In genomic region chr7:128531955-128532478, GRCh38 we compare ENCODE assay signal across 8 cellular contexts. TPM values are rescaled to one million over a fixed set of nuclear protein-coding genes. Genes with fewer than 3 reads are reported as not detected.
DNase-seq lines count a peak whose midpoint lies in the region; ATAC-seq and TF ChIP-seq lines count a peak whose summit lies in the region.
"Not testable (repeated sequence)": the region's sequence is repeated elsewhere in the genome, so short reads cannot be mapped to it uniquely, and the experiment has no call there.

No MANE protein-coding gene starts in this region.

- intact Hi-C loops in Panc1 (cut with micrococcal nuclease; ENCODE audit: unreplicated experiment); upper lobe of right lung (cut with DNase I): not testable (repeated sequence)

- in situ Hi-C loops in Panc1 (cut with HindIII; ENCODE audit: low pct_unique_long_range_greater_than_20kb, low sequenced_read_pairs) = not testable (repeated sequence)

- not testable (repeated sequence) for H3K36me3 Mint-ChIP-seq in activated T-cell treated with anti-CD3 and anti-CD28 coated beads, Interleukin-2, amount 50 U/mL, for 4 hours (ENCODE audit: insufficient read depth)

- H3K36me3 ChIP-seq in Panc1 (ENCODE audit: control insufficient read depth, insufficient read depth, low read length); kidney epithelial cell (ENCODE audit: control insufficient read depth, insufficient read depth, low read length): not testable (repeated sequence)
- H3K36me3 ChIP-seq in upper lobe of right lung = peaks cover 25% of the 10 kb centered on the region

- BruUV-seq in Panc1 (replicated peaks; lab: Mats Ljungman, UMichigan) = not testable (repeated sequence)

- H3K9me3 Mint-ChIP-seq in activated T-cell treated with anti-CD3 and anti-CD28 coated beads, Interleukin-2, amount 50 U/mL, for 4 hours = not testable (repeated sequence)

- H3K4me3 ChIP-seq in GM08714 (ENCODE audit: low read length) (peak overlapping the region; percentile 93), Panc1 (ENCODE audit: low read depth in 2 of 2, low read length in 2 of 2) (peak overlapping the region; percentile 69 to 82), kidney epithelial cell (ENCODE audit: low read depth, low read length) (peak overlapping the region; percentile 65), retinal pigment epithelial cell (ENCODE audit: low read length) (peak overlapping the region; percentile 79), upper lobe of right lung (peak overlapping the region; percentile 73)

- POLR2A ChIA-PET in Panc1 (lab: Charles Lee) = not testable (repeated sequence)

- ATAC-seq in HG03175 (IDR thresholded peaks at IDR 0.05; ENCODE audit: unreplicated experiment) (peak; percentile 6), Panc1 (peak; percentile 20), upper lobe of right lung (peak; percentile 4)
- ATAC-seq in activated T-cell treated with anti-CD3 and anti-CD28 coated beads, Interleukin-2, amount 50 U/mL, for 4 hours = peak in 1 of 2 donors; percentile 11

- not testable (repeated sequence) for TF ChIP-seq CTCF in Panc1 (IDR thresholded peaks at IDR 0.05); kidney epithelial cell (IDR thresholded peaks at IDR 0.05; ENCODE audit: insufficient read depth, low read length, poor library complexity, severe bottlenecking); retinal pigment epithelial cell (conservative IDR thresholded peaks at IDR 0.05; ENCODE audit: low read depth, low read length); upper lobe of right lung (IDR thresholded peaks at IDR 0.05)

- not testable (repeated sequence) for H3K27me3 ChIP-seq in Panc1 (ENCODE audit: control insufficient read depth, insufficient read depth, low read length); kidney epithelial cell (ENCODE audit: control insufficient read depth, insufficient read depth, low read length); upper lobe of right lung

- DNase-seq in Panc1 (ENCODE audit: low read depth, low spot score); kidney epithelial cell (ENCODE audit: low read depth); retinal pigment epithelial cell (ENCODE audit: low read depth): not testable (repeated sequence)
- DNase-seq in activated T-cell treated with anti-CD3 and anti-CD28 coated beads, Interleukin-2, amount 50 U/mL, for 4 hours = peak; percentile 7
- peak; percentile 17 for DNase-seq in effector CD4-positive, alpha-beta T cell
- peak; percentile 79 for DNase-seq in upper lobe of right lung

- H3K9me3 ChIP-seq in Panc1 (ENCODE audit: control insufficient read depth, insufficient read depth, low read depth, low read length); upper lobe of right lung: not testable (repeated sequence)

- H3K4me1 Mint-ChIP-seq in activated T-cell treated with anti-CD3 and anti-CD28 coated beads, Interleukin-2, amount 50 U/mL, for 4 hours (ENCODE audit: low read depth) = peaks cover 38% of the 10 kb centered on the region

- CTCF ChIA-PET in Panc1 (lab: Charles Lee) = not testable (repeated sequence)

- H3K4me1 ChIP-seq in Panc1 (ENCODE audit: control insufficient read depth, insufficient read depth, low read length) = not testable (repeated sequence)
- H3K4me1 ChIP-seq in upper lobe of right lung = peaks cover 20% of the 10 kb centered on the region

- H3K27me3 Mint-ChIP-seq in activated T-cell treated with anti-CD3 and anti-CD28 coated beads, Interleukin-2, amount 50 U/mL, for 4 hours (ENCODE audit: low read depth) = not testable (repeated sequence)

- H3K27ac ChIP-seq in Panc1 (ENCODE audit: low read length) = peak overlapping the region; percentile 85
- H3K27ac ChIP-seq in upper lobe of right lung = peak overlapping the region; percentile 95

- H3K4me3 Mint-ChIP-seq in activated T-cell treated with anti-CD3 and anti-CD28 coated beads, Interleukin-2, amount 50 U/mL, for 4 hours = peak overlapping the region; percentile 92

RNA-seq across cellular contexts. Expression of gene METTL2B, which starts 55.5 kb away (rescaled TPM):
- 43.6 TPM for total RNA-seq in Panc1 (2021; ENCODE audit: unreplicated experiment)
- 17.4 TPM for polyA plus RNA-seq in Panc1 (2012; ENCODE audit: insufficient read length)
- total RNA-seq in activated T-cell treated with anti-CD3 and anti-CD28 coated beads, Interleukin-2, amount 50 U/mL, for 4 hours = 10 to 100 TPM; 68.5 to 74.2 (median 73.7) TPM
- total RNA-seq in kidney epithelial cell = 40.0 and 47.5 TPM in 2 replicates
- 22.1 TPM for total RNA-seq in upper lobe of right lung
